ENCODE assay signal across 1 cellular context in the genomic region with DNA sequence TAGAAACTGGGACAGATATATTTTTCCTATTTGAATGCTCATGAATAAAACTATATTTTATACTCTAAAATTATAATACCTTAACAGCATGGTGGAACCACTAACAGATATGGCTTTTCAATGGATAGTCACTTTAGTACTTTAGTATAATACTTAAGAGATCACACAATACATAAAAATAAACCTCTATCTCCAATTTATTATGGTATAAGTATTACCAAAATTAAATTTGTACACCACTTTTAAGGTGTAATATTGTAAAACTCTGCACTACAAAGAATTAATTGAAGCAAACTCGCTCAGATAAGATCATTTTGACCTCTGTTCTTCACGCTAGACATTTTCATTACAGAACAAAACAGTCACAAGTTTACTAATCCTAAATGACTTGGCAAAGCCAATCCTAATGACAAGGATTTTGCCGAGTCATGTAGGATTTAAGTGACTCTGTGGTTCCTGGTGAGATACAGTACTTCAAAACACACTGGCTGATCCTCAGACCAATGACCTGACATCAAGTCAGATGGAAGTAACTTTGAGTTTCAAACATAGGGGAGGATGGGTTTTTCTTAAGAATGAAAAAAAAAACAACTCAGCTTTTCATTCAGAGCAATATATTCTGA.
TF ChIP-seq lines count a peak whose summit lies in the region.

No MANE protein-coding gene starts in this region.

TF ChIP-seq in K562, 482 proteins besides CTCF, POLR2A, EP300 and RAD21 (continued from another document and continues in another):
- TF ChIP-seq CBFA2T2 (conservative IDR thresholded peaks at IDR 0.05) (no peak; the same call in 1 of the 2 replicates), PYGO2 (tag; IDR thresholded peaks at IDR 0.05) (no peak), NFE2 (IDR thresholded peaks at IDR 0.05; ENCODE audit: low read depth) (peak; percentile 100), ZNF445 (CRISPR knock-in tag; IDR thresholded peaks at IDR 0.05; ENCODE audit: low read depth) (no peak), CC2D1A (IDR thresholded peaks at IDR 0.05) (peak; percentile 91), TRIM28 (IDR thresholded peaks at IDR 0.05) (no peak), ZFX (CRISPR knock-in tag; IDR thresholded peaks at IDR 0.05) (no peak), TRIM24 (IDR thresholded peaks at IDR 0.05) (peak; percentile 88 to 92), ZSCAN32 (CRISPR knock-in tag; IDR thresholded peaks at IDR 0.05) (no peak), PTTG1 (tag; IDR thresholded peaks at IDR 0.05; ENCODE audit: low read depth) (no peak), ZNF282 (CRISPR knock-in tag; IDR thresholded peaks at IDR 0.05) (no peak), NELFE (IDR thresholded peaks at IDR 0.05; ENCODE audit: insufficient read depth, insufficient read length) (no peak), CAMTA2 (CRISPR knock-in tag; conservative IDR thresholded peaks at IDR 0.05) (no peak)
- TF ChIP-seq, protein P1, sequence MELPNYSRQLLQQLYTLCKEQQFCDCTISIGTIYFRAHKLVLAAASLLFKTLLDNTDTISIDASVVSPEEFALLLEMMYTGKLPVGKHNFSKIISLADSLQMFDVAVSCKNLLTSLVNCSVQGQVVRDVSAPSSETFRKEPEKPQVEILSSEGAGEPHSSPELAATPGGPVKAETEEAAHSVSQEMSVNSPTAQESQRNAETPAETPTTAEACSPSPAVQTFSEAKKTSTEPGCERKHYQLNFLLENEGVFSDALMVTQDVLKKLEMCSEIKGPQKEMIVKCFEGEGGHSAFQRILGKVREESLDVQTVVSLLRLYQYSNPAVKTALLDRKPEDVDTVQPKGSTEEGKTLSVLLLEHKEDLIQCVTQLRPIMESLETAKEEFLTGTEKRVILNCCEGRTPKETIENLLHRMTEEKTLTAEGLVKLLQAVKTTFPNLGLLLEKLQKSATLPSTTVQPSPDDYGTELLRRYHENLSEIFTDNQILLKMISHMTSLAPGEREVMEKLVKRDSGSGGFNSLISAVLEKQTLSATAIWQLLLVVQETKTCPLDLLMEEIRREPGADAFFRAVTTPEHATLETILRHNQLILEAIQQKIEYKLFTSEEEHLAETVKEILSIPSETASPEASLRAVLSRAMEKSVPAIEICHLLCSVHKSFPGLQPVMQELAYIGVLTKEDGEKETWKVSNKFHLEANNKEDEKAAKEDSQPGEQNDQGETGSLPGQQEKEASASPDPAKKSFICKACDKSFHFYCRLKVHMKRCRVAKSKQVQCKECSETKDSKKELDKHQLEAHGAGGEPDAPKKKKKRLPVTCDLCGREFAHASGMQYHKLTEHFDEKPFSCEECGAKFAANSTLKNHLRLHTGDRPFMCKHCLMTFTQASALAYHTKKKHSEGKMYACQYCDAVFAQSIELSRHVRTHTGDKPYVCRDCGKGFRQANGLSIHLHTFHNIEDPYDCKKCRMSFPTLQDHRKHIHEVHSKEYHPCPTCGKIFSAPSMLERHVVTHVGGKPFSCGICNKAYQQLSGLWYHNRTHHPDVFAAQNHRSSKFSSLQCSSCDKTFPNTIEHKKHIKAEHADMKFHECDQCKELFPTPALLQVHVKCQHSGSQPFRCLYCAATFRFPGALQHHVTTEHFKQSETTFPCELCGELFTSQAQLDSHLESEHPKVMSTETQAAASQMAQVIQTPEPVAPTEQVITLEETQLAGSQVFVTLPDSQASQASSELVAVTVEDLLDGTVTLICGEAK (IDR thresholded peaks at IDR 0.05), result 0 out of 2 replicates have a peak, but pooled peaks have one; percentile 25
- TF ChIP-seq, protein P1 (CRISPR knock-in tag; IDR thresholded peaks at IDR 0.05), result no peak
- TF ChIP-seq, protein P2, sequence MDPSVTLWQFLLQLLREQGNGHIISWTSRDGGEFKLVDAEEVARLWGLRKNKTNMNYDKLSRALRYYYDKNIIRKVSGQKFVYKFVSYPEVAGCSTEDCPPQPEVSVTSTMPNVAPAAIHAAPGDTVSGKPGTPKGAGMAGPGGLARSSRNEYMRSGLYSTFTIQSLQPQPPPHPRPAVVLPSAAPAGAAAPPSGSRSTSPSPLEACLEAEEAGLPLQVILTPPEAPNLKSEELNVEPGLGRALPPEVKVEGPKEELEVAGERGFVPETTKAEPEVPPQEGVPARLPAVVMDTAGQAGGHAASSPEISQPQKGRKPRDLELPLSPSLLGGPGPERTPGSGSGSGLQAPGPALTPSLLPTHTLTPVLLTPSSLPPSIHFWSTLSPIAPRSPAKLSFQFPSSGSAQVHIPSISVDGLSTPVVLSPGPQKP (CRISPR knock-in tag; IDR thresholded peaks at IDR 0.05), result no peak
- TF ChIP-seq, protein P3, sequence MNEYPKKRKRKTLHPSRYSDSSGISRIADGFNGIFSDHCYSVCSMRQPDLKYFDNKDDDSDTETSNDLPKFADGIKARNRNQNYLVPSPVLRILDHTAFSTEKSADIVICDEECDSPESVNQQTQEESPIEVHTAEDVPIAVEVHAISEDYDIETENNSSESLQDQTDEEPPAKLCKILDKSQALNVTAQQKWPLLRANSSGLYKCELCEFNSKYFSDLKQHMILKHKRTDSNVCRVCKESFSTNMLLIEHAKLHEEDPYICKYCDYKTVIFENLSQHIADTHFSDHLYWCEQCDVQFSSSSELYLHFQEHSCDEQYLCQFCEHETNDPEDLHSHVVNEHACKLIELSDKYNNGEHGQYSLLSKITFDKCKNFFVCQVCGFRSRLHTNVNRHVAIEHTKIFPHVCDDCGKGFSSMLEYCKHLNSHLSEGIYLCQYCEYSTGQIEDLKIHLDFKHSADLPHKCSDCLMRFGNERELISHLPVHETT (CRISPR knock-in tag; conservative IDR thresholded peaks at IDR 0.05 in 1 of 2, IDR thresholded peaks at IDR 0.05 in 1 of 2), result no peak; a peak in 1 of 4 replicates
- TF ChIP-seq, protein P4, sequence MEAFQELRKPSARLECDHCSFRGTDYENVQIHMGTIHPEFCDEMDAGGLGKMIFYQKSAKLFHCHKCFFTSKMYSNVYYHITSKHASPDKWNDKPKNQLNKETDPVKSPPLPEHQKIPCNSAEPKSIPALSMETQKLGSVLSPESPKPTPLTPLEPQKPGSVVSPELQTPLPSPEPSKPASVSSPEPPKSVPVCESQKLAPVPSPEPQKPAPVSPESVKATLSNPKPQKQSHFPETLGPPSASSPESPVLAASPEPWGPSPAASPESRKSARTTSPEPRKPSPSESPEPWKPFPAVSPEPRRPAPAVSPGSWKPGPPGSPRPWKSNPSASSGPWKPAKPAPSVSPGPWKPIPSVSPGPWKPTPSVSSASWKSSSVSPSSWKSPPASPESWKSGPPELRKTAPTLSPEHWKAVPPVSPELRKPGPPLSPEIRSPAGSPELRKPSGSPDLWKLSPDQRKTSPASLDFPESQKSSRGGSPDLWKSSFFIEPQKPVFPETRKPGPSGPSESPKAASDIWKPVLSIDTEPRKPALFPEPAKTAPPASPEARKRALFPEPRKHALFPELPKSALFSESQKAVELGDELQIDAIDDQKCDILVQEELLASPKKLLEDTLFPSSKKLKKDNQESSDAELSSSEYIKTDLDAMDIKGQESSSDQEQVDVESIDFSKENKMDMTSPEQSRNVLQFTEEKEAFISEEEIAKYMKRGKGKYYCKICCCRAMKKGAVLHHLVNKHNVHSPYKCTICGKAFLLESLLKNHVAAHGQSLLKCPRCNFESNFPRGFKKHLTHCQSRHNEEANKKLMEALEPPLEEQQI (IDR thresholded peaks at IDR 0.05), result peak; percentile 96
- TF ChIP-seq, protein P5, sequence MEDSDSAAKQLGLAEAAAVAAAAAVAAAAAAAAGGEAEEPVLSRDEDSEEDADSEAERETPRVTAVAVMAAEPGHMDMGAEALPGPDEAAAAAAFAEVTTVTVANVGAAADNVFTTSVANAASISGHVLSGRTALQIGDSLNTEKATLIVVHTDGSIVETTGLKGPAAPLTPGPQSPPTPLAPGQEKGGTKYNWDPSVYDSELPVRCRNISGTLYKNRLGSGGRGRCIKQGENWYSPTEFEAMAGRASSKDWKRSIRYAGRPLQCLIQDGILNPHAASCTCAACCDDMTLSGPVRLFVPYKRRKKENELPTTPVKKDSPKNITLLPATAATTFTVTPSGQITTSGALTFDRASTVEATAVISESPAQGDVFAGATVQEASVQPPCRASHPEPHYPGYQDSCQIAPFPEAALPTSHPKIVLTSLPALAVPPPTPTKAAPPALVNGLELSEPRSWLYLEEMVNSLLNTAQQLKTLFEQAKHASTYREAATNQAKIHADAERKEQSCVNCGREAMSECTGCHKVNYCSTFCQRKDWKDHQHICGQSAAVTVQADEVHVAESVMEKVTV (CRISPR knock-in tag; IDR thresholded peaks at IDR 0.05), result no peak
- TF ChIP-seq, protein P6, sequence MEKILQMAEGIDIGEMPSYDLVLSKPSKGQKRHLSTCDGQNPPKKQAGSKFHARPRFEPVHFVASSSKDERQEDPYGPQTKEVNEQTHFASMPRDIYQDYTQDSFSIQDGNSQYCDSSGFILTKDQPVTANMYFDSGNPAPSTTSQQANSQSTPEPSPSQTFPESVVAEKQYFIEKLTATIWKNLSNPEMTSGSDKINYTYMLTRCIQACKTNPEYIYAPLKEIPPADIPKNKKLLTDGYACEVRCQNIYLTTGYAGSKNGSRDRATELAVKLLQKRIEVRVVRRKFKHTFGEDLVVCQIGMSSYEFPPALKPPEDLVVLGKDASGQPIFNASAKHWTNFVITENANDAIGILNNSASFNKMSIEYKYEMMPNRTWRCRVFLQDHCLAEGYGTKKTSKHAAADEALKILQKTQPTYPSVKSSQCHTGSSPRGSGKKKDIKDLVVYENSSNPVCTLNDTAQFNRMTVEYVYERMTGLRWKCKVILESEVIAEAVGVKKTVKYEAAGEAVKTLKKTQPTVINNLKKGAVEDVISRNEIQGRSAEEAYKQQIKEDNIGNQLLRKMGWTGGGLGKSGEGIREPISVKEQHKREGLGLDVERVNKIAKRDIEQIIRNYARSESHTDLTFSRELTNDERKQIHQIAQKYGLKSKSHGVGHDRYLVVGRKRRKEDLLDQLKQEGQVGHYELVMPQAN (IDR thresholded peaks at IDR 0.05; ENCODE audit: borderline replicate concordance), result no peak
- TF ChIP-seq, protein P7, sequence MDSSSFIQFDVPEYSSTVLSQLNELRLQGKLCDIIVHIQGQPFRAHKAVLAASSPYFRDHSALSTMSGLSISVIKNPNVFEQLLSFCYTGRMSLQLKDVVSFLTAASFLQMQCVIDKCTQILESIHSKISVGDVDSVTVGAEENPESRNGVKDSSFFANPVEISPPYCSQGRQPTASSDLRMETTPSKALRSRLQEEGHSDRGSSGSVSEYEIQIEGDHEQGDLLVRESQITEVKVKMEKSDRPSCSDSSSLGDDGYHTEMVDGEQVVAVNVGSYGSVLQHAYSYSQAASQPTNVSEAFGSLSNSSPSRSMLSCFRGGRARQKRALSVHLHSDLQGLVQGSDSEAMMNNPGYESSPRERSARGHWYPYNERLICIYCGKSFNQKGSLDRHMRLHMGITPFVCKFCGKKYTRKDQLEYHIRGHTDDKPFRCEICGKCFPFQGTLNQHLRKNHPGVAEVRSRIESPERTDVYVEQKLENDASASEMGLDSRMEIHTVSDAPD (CRISPR knock-in tag; IDR thresholded peaks at IDR 0.05), result no peak
- TF ChIP-seq, protein P8, sequence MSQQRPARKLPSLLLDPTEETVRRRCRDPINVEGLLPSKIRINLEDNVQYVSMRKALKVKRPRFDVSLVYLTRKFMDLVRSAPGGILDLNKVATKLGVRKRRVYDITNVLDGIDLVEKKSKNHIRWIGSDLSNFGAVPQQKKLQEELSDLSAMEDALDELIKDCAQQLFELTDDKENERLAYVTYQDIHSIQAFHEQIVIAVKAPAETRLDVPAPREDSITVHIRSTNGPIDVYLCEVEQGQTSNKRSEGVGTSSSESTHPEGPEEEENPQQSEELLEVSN (IDR thresholded peaks at IDR 0.05; ENCODE audit: borderline replicate concordance in 1 of 2, extremely low read depth in 1 of 2, insufficient read depth in 1 of 2, insufficient read length in 1 of 2, low read depth in 1 of 2, low read length in 1 of 2, poor library complexity in 1 of 2, severe bottlenecking in 1 of 2), result no peak
- TF ChIP-seq, protein P9, sequence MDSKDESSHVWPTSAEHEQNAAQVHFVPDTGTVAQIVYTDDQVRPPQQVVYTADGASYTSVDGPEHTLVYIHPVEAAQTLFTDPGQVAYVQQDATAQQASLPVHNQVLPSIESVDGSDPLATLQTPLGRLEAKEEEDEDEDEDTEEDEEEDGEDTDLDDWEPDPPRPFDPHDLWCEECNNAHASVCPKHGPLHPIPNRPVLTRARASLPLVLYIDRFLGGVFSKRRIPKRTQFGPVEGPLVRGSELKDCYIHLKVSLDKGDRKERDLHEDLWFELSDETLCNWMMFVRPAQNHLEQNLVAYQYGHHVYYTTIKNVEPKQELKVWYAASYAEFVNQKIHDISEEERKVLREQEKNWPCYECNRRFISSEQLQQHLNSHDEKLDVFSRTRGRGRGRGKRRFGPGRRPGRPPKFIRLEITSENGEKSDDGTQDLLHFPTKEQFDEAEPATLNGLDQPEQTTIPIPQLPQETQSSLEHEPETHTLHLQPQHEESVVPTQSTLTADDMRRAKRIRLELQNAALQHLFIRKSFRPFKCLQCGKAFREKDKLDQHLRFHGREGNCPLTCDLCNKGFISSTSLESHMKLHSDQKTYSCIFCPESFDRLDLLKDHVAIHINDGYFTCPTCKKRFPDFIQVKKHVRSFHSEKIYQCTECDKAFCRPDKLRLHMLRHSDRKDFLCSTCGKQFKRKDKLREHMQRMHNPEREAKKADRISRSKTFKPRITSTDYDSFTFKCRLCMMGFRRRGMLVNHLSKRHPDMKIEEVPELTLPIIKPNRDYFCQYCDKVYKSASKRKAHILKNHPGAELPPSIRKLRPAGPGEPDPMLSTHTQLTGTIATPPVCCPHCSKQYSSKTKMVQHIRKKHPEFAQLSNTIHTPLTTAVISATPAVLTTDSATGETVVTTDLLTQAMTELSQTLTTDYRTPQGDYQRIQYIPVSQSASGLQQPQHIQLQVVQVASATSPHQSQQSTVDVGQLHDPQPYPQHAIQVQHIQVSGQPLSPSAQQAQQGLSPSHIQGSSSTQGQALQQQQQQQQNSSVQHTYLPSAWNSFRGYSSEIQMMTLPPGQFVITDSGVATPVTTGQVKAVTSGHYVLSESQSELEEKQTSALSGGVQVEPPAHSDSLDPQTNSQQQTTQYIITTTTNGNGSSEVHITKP (IDR thresholded peaks at IDR 0.05; ENCODE audit: partially characterized antibody), result peak; percentile 59
